11 cellular contexts compared by ENCODE assay signal in the genomic region with DNA sequence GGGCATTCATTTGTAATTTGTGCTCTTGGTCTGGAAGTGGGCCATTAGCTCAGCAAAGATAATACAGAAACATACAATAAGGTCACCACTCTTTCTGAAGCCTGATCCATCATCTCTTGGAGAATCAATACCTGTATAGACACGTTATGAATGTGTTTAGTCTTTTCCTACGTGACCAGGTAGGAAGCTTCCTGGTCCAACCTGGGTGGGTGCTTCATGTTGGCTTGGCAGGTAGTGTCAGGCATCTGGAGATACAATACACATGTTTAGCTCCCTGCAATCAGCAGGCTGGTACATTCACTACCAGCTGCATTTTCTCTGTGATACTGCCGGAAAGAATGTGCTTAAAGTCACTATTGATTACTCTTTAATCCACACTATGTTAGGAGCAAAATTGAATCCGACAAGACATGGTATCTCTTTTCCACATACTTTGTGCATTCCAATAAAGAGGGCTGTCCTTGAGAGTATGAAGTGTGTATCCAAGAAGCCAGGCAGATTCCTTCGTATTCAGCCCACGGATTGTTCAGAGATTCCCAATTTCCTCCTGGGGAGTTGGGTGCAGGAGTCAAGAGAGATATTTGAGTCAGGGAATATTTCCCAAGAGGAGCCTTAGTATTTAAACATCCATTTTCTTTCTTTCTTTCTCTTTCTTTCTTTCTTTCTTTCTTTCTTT. TPM values are rescaled to one million over a fixed set of nuclear protein-coding genes. Genes with fewer than 3 reads are reported as not detected.
DNase-seq lines count a peak whose midpoint lies in the region; ATAC-seq and TF ChIP-seq lines count a peak whose summit lies in the region.
"Had no signal": no experiment of that assay in that cellular context is flagged by ENCODE, and none has a peak within 500 bp of the region (broad histone marks: within the 10 kb centered on the region; RNA-seq: fewer than 3 reads in every experiment).

No MANE protein-coding gene starts in this region.

- CTCF ChIA-PET in CD4-positive, alpha-beta T cell (lab: Charles Lee), result interaction anchor here (0.6 kb wide), 1 partner anchor 191 kb away, joined by 3 read pairs; no protein-coding TSS in a partner anchor

- H3F3A ChIP-seq in smooth muscle cell (ENCODE audit: low read depth), result no peaks in the 10 kb centered on the region

- H3K27ac Mint-ChIP-seq in activated T-helper 17 cell treated with anti-CD3 and anti-CD28 coated beads, Interleukin-2, amount 50 U/mL, for 72 hours, result no peak overlapping the region
- H3K27ac Mint-ChIP-seq in CD4-positive, alpha-beta T cell, result no peak overlapping the region

- peak overlapping the region in 9 of 11 experiments; percentile 65 to 83 (median 77); a peak in 17 of 22 replicates for H3K27ac ChIP-seq in BLaER1 treated with 17β-estradiol and CSF1 and Interleukin-3, amounts not matched to agents 10 nM and 100 nM
- H3K27ac ChIP-seq in esophagus squamous epithelium (peak overlapping the region; percentile 78 to 89 (median 86)), smooth muscle cell (ENCODE audit: low read depth) (peak overlapping the region; percentile 97)
- H3K27ac ChIP-seq in CD4-positive, alpha-beta T cell (ENCODE audit: low read depth, low read length), result no peak overlapping the region
- H3K27ac ChIP-seq: psoas muscle had no signal

- no peak for ATAC-seq in activated T-helper 17 cell treated with anti-CD3 and anti-CD28 coated beads, Interleukin-2, amount 50 U/mL, for 72 hours (replicated peaks)
- no peak for ATAC-seq in GM18511 (IDR thresholded peaks at IDR 0.05; ENCODE audit: unreplicated experiment)
- ATAC-seq in GM18909 (IDR thresholded peaks at IDR 0.05; ENCODE audit: poor library complexity, unreplicated experiment), result no peak
- ATAC-seq in CD4-positive, alpha-beta T cell (ENCODE audit: poor library complexity), result no peak
- ATAC-seq in HG02678 (IDR thresholded peaks at IDR 0.05; ENCODE audit: unreplicated experiment), result no peak

- peaks cover 37 to 57% (median 49%) of the 10 kb centered on the region in 10 experiments for H3K4me1 ChIP-seq in BLaER1 treated with 17β-estradiol and CSF1 and Interleukin-3, amounts not matched to agents 10 nM and 100 nM
- H3K4me1 ChIP-seq in esophagus squamous epithelium (peaks cover 24 to 90% (median 41%) of the 10 kb centered on the region in 3 donors), smooth muscle cell (ENCODE audit: low read depth) (no peaks in the 10 kb centered on the region)
- H3K4me1 ChIP-seq: psoas muscle had no signal

- H3K4me2 ChIP-seq in BLaER1 treated with 17β-estradiol and CSF1 and Interleukin-3, amounts not matched to agents 10 nM and 100 nM, result peak overlapping the region; percentile 5 to 94 (median 84); a peak in 20 of 22 replicates
- peak overlapping the region; percentile 73 for H3K4me2 ChIP-seq in smooth muscle cell

- H3K4me3 Mint-ChIP-seq in activated T-helper 17 cell treated with anti-CD3 and anti-CD28 coated beads, Interleukin-2, amount 50 U/mL, for 72 hours, result peak overlapping the region; percentile 82
- H3K4me3 Mint-ChIP-seq in CD4-positive, alpha-beta T cell, result no peak overlapping the region

- no peaks in the 10 kb centered on the region for H4K20me1 ChIP-seq in BLaER1 treated with 17β-estradiol and CSF1 and Interleukin-3, amounts not matched to agents 10 nM and 100 nM
- H4K20me1 ChIP-seq in smooth muscle cell (ENCODE audit: low read depth), result no peaks in the 10 kb centered on the region

- H3K27me3 Mint-ChIP-seq in activated T-helper 17 cell treated with anti-CD3 and anti-CD28 coated beads, Interleukin-2, amount 50 U/mL, for 72 hours, result no peaks in the 10 kb centered on the region
- H3K27me3 Mint-ChIP-seq in CD4-positive, alpha-beta T cell, result no peaks in the 10 kb centered on the region

- H3K4me1 Mint-ChIP-seq in activated T-helper 17 cell treated with anti-CD3 and anti-CD28 coated beads, Interleukin-2, amount 50 U/mL, for 72 hours, result peaks cover 30% of the 10 kb centered on the region
- peaks cover 38% of the 10 kb centered on the region for H3K4me1 Mint-ChIP-seq in CD4-positive, alpha-beta T cell (ENCODE audit: low read depth)

- H3K79me2 ChIP-seq in smooth muscle cell (ENCODE audit: low read depth), result no peaks in the 10 kb centered on the region

- H3K4me3 ChIP-seq in BLaER1 treated with 17β-estradiol and CSF1 and Interleukin-3, amounts not matched to agents 10 nM and 100 nM, result no peak overlapping the region
- H3K4me3 ChIP-seq in esophagus squamous epithelium (peak overlapping the region; percentile 10 to 36 (median 16)), smooth muscle cell (no peak overlapping the region)
- H3K4me3 ChIP-seq: dorsolateral prefrontal cortex, psoas muscle had no signal

- no peak for TF ChIP-seq POLR2A in esophagus squamous epithelium (IDR thresholded peaks at IDR 0.05)

- no peaks in the 10 kb centered on the region for H3K36me3 ChIP-seq in BLaER1 treated with 17β-estradiol and CSF1 and Interleukin-3, amounts not matched to agents 10 nM and 100 nM
- H3K36me3 ChIP-seq in esophagus squamous epithelium (no peaks in the 10 kb centered on the region), smooth muscle cell (ENCODE audit: low read depth) (no peaks in the 10 kb centered on the region)

- no peaks in the 10 kb centered on the region for H3K36me3 Mint-ChIP-seq in activated T-helper 17 cell treated with anti-CD3 and anti-CD28 coated beads, Interleukin-2, amount 50 U/mL, for 72 hours (ENCODE audit: low read depth)
- H3K36me3 Mint-ChIP-seq in CD4-positive, alpha-beta T cell (ENCODE audit: low read depth), result no peaks in the 10 kb centered on the region

- TF ChIP-seq CTCF in esophagus squamous epithelium (IDR thresholded peaks at IDR 0.05) (no peak), smooth muscle cell (IDR thresholded peaks at IDR 0.05; ENCODE audit: borderline replicate concordance, insufficient read depth, poor library complexity, severe bottlenecking) (no peak)
- no peak for TF ChIP-seq CTCF in CD4-positive, alpha-beta T cell (IDR thresholded peaks at IDR 0.05)

- DNase-seq in esophagus squamous epithelium (lab: John Stamatoyannopoulos, UW) (no peak), smooth muscle cell (lab: John Stamatoyannopoulos, UW; ENCODE audit: unreplicated experiment) (no peak)
- no peak for DNase-seq in CD4-positive, alpha-beta T cell
- DNase-seq: dorsolateral prefrontal cortex, NCI-H2171, psoas muscle had no signal

- no peaks in the 10 kb centered on the region for H3K9me3 Mint-ChIP-seq in activated T-helper 17 cell treated with anti-CD3 and anti-CD28 coated beads, Interleukin-2, amount 50 U/mL, for 72 hours
- H3K9me3 Mint-ChIP-seq in CD4-positive, alpha-beta T cell, result no peaks in the 10 kb centered on the region

- POLR2A ChIA-PET in CD4-positive, alpha-beta T cell (lab: Charles Lee), result interaction anchor here (0.7 to 1.1 kb wide), 2 partner anchors 137 to 187 kb away, joined by 3 read pairs; partner anchors contain the start of gene SIRT5

- peak overlapping the region in 1 of 11 experiments; percentile 25; a peak in 1 of 22 replicates for H3K9ac ChIP-seq in BLaER1 treated with 17β-estradiol and CSF1 and Interleukin-3, amounts not matched to agents 10 nM and 100 nM
- peak overlapping the region; percentile 80 for H3K9ac ChIP-seq in smooth muscle cell (ENCODE audit: low read depth)

- intact Hi-C loops in esophagus squamous epithelium (cut with DNase I), result no loop called here
- intact Hi-C loops in CD4-positive, alpha-beta T cell (cut with DNase I, micrococcal nuclease), result loop anchor here in 1 of 2 experiments (5.0 kb wide), 1 partner anchor 49 kb away; the partner anchor contains the start of gene RANBP9

- peaks cover 8 to 21% (median 13%) of the 10 kb centered on the region in 11 experiments; a peak in 20 of 22 replicates for H3K9me3 ChIP-seq in BLaER1 treated with 17β-estradiol and CSF1 and Interleukin-3, amounts not matched to agents 10 nM and 100 nM (replicated peaks in 1 of 11)
- H3K9me3 ChIP-seq in esophagus squamous epithelium (no peaks in the 10 kb centered on the region), smooth muscle cell (replicated peaks; ENCODE audit: low read depth) (no peaks in the 10 kb centered on the region)
- no peaks in the 10 kb centered on the region for H3K9me3 ChIP-seq in CD4-positive, alpha-beta T cell (ENCODE audit: control insufficient read depth, low read length)
- H3K9me3 ChIP-seq: psoas muscle had no signal

- no peak overlapping the region for H2AFZ ChIP-seq in smooth muscle cell (ENCODE audit: low read depth)

- 25 to 54% methylated on average over 6 of the region's 6 CpGs for WGBS in esophagus squamous epithelium, 2 donors
- WGBS in smooth muscle cell (ENCODE audit: low lambda C conversion rate), result 66% methylated on average over 6 of the region's 6 CpGs

- H3K27me3 ChIP-seq in BLaER1 treated with 17β-estradiol and CSF1 and Interleukin-3, amounts not matched to agents 10 nM and 100 nM, result 0 out of 22 replicates have a peak, but pooled peaks cover 0 to 3% (median 0%) of the 10 kb centered on the region in 11 experiments
- no peaks in the 10 kb centered on the region for H3K27me3 ChIP-seq in esophagus squamous epithelium
- H3K27me3 ChIP-seq in smooth muscle cell (ENCODE audit: low read depth), result no peaks in the 10 kb centered on the region
- no peaks in the 10 kb centered on the region for H3K27me3 ChIP-seq in CD4-positive, alpha-beta T cell (ENCODE audit: control insufficient read depth, insufficient read depth, low read length)
- H3K27me3 ChIP-seq: dorsolateral prefrontal cortex had no signal

RNA-seq across cellular contexts. Expression of gene RANBP9, which starts 49.9 kb away (rescaled TPM):
- total RNA-seq in activated T-helper 17 cell treated with anti-CD3 and anti-CD28 coated beads, Interleukin-2, amount 50 U/mL, for 72 hours, result 10 to 100 TPM; 57.3 to 68.2 TPM
- 10 to 100 TPM; 32.9 to 69.6 (median 63.3) TPM for total RNA-seq in esophagus squamous epithelium
- 40.9 and 50.3 TPM in 2 replicates for total RNA-seq in smooth muscle cell
- polyA plus RNA-seq in smooth muscle cell, result 26.9 and 29.5 TPM in 2 replicates
- total RNA-seq in CD4-positive, alpha-beta T cell, result 10 to 100 TPM; 60.8 to 62.9 TPM

RNA-seq across cellular contexts. Expression of gene MCUR1, which starts 52.9 kb away (rescaled TPM):
- total RNA-seq in activated T-helper 17 cell treated with anti-CD3 and anti-CD28 coated beads, Interleukin-2, amount 50 U/mL, for 72 hours, result 10 to 100 TPM; 21.1 to 40.8 TPM
- total RNA-seq in esophagus squamous epithelium (10 to 100 TPM; 11.4 to 14.3 (median 13.1) TPM), smooth muscle cell (11.3 and 12.9 TPM in 2 replicates)
- polyA plus RNA-seq in smooth muscle cell, result 23.4 and 25.5 TPM in 2 replicates
- total RNA-seq in CD4-positive, alpha-beta T cell, result 1 to 10 TPM; 3.2 to 4.5 TPM

Comparison
In these comparisons a context has a peak if more than half of its experiments do, and no peak if none do; other contexts are left out.
1. H3K4me3 ChIP-seq: peak in esophagus squamous epithelium (4 of 4); none in BLaER1 treated with 17β-estradiol and CSF1 and Interleukin-3, amounts not matched to agents 10 nM and 100 nM (0 of 10) and smooth muscle cell (single experiment).